In genomic region chr12:25276199-25276937, GRCh38 we compare ENCODE assay signal across 8 cellular contexts. TPM values are rescaled to one million over a fixed set of nuclear protein-coding genes. Genes with fewer than 3 reads are reported as not detected.
DNase-seq lines count a peak whose midpoint lies in the region; ATAC-seq and TF ChIP-seq lines count a peak whose summit lies in the region.

No MANE protein-coding gene starts in this region.

- no peaks in the 10 kb centered on the region for H3K27me3 ChIP-seq in H9 (ENCODE audit: insufficient read depth, low read length)

- no peak overlapping the region for H3K4ac ChIP-seq in H9 (ENCODE audit: low read depth, low read length)

- no peaks in the 10 kb centered on the region for H3K36me3 Mint-ChIP-seq in osteocyte (ENCODE audit: unreplicated experiment)
- no peaks in the 10 kb centered on the region for H3K36me3 Mint-ChIP-seq in H9 (ENCODE audit: insufficient read depth in 1 of 3, low read depth in 3 of 3)

- H3K79me1 ChIP-seq in H9 (ENCODE audit: insufficient read depth, low read depth, low read length, poor library complexity, severe bottlenecking) = no peaks in the 10 kb centered on the region

- H2BK15ac ChIP-seq in H9 (ENCODE audit: low read depth, low read length) = no peak overlapping the region

- no peak overlapping the region for H2BK20ac ChIP-seq in H9 (ENCODE audit: low read depth, low read length, poor library complexity, severe bottlenecking)

- in situ Hi-C loops in ACHN (cut with HindIII; ENCODE audit: low pct_ligation_motif_present, low pct_unique_long_range_greater_than_20kb, low sequenced_read_pairs) = no loop called here
- in situ Hi-C loops in astrocyte of the cerebellum (cut with HindIII; ENCODE audit: low sequenced_read_pairs) = no loop called here

- no peaks in the 10 kb centered on the region for H3K4me1 ChIP-seq in H9 (ENCODE audit: insufficient read depth, low read length)

- H3K4me2 ChIP-seq in H9 (ENCODE audit: insufficient read depth, insufficient read length, low read length) = no peak overlapping the region

- no CpG with 5 or more reads among the region's 4 CpGs for WGBS in H9 (ENCODE audit: extremely low coverage, insufficient read length, low lambda C conversion rate)

- no peak overlapping the region for H3K18ac ChIP-seq in H9 (ENCODE audit: insufficient read length, low read depth, low read length)

- H2BK5ac ChIP-seq in H9 (ENCODE audit: insufficient read length, low read length) = no peak overlapping the region

- H2BK12ac ChIP-seq in H9 (ENCODE audit: insufficient read length, low read depth, low read length) = no peak overlapping the region

- no peak overlapping the region for H3K4me3 ChIP-seq in astrocyte of the cerebellum (ENCODE audit: low read depth, low read length)

- H3K23ac ChIP-seq in H9 (ENCODE audit: insufficient read length, low read depth, low read length) = no peak overlapping the region

- H3K23me2 ChIP-seq in H9 (ENCODE audit: insufficient read length, low read depth, low read length, poor library complexity, severe bottlenecking) = no peaks in the 10 kb centered on the region

- no peak overlapping the region for H3K56ac ChIP-seq in H9 (ENCODE audit: insufficient read length, low read depth, low read length)

- H4K8ac ChIP-seq in H9 (replicated peaks; ENCODE audit: insufficient read length, low read depth, low read length) = no peak overlapping the region

- TF ChIP-seq CTCF in astrocyte of the cerebellum (IDR thresholded peaks at IDR 0.05; ENCODE audit: low read depth, low read length, missing control alignments) (no peak), osteocyte (IDR thresholded peaks at IDR 0.05) (no peak), H9 (conservative IDR thresholded peaks at IDR 0.05) (no peak)

- DNase-seq in ACHN (peak; percentile 88), RPMI7951 (ENCODE audit: low read depth) (peak; percentile 86), astrocyte of the cerebellum (ENCODE audit: low read depth) (peak; percentile 77), osteocyte (ENCODE audit: extremely low spot score, unreplicated experiment) (no peak), H9 (no peak)

- H2AK5ac ChIP-seq in H9 (ENCODE audit: insufficient read length, low read length) = no peak overlapping the region

- H3K9me3 Mint-ChIP-seq in osteocyte (ENCODE audit: unreplicated experiment) = no peaks in the 10 kb centered on the region
- H3K9me3 Mint-ChIP-seq in H9 = no peaks in the 10 kb centered on the region

- H3K4me1 Mint-ChIP-seq in osteocyte (ENCODE audit: unreplicated experiment) = peaks cover 21% of the 10 kb centered on the region
- H3K4me1 Mint-ChIP-seq in H9 = no peaks in the 10 kb centered on the region

- no peaks in the 10 kb centered on the region for H3K9me3 ChIP-seq in H9 (ENCODE audit: control insufficient read depth, low read depth, low read length)

- no peak overlapping the region for H3K14ac ChIP-seq in H9 (ENCODE audit: insufficient read depth, low read length)

- ATAC-seq in HG02678 (IDR thresholded peaks at IDR 0.05; ENCODE audit: unreplicated experiment) = peak; percentile 48
- ATAC-seq in GM18873 (IDR thresholded peaks at IDR 0.05; ENCODE audit: low FRiP score, unreplicated experiment) = no peak
- no peak for ATAC-seq in GM19455 (IDR thresholded peaks at IDR 0.05; ENCODE audit: unreplicated experiment)

- H2AFZ ChIP-seq in H9 (ENCODE audit: low read length) = no peak overlapping the region

- H4K91ac ChIP-seq in H9 (ENCODE audit: insufficient read length, low read depth, low read length) = no peak overlapping the region

- H3K4me3 Mint-ChIP-seq in osteocyte (ENCODE audit: unreplicated experiment) (no peak overlapping the region), H9 (no peak overlapping the region)

- H3K27me3 Mint-ChIP-seq in osteocyte (ENCODE audit: unreplicated experiment) = no peaks in the 10 kb centered on the region
- no peaks in the 10 kb centered on the region; the same call in 1 of the 2 replicates for H3K27me3 Mint-ChIP-seq in H9 (ENCODE audit: low read depth)

- H3K27ac Mint-ChIP-seq in osteocyte (ENCODE audit: unreplicated experiment) (peak overlapping the region; percentile 58), H9 (peak overlapping the region in 1 of 3 experiments; percentile 17; a peak in 2 of 7 replicates)

- H4K20me1 ChIP-seq in H9 (ENCODE audit: control insufficient read depth, insufficient read depth, insufficient read length) = no peaks in the 10 kb centered on the region

- no peak overlapping the region for H3K27ac ChIP-seq in H9 (ENCODE audit: insufficient read length, low read depth, low read length)

- H3K9ac ChIP-seq in H9 (ENCODE audit: extremely low read depth, insufficient read length, low read length) = no peak overlapping the region

- no peak overlapping the region for H2BK120ac ChIP-seq in H9 (ENCODE audit: low read depth, low read length, poor library complexity, severe bottlenecking)

- no peak overlapping the region for H3T11ph ChIP-seq in H9 (ENCODE audit: low read length)

- H3K79me2 ChIP-seq in H9 (ENCODE audit: insufficient read depth, low read length) = no peaks in the 10 kb centered on the region

- no peak overlapping the region for H4K5ac ChIP-seq in H9 (ENCODE audit: insufficient read length, low read depth, low read length)

RNA-seq across cellular contexts. Expression of gene KRAS, which starts 25.6 kb away (rescaled TPM):
- 7.4 and 8.9 TPM in 2 replicates for total RNA-seq in RPMI7951 (2014; rRNA removed; shearing (Covaris generic))
- total RNA-seq in osteocyte (24.3 and 25.1 TPM in 2 replicates), H9 (2021) (46.3 and 47.5 TPM in 2 replicates)

Comparison
In these comparisons a context has a peak if more than half of its experiments do, and no peak if none do; other contexts are left out.
1. DNase-seq: peak in ACHN (single experiment), RPMI7951 (single experiment) and astrocyte of the cerebellum (single experiment); none in osteocyte (single experiment) and H9 (single experiment).